ENCODE assay signal across 17 cellular contexts in genomic region chr4:125961626-125962025, GRCh38.
A peak's percentile ranks its signal among the peaks of the same experiment; 100 is the strongest.
DNase-seq lines count a peak whose midpoint lies in the region; ATAC-seq and TF ChIP-seq lines count a peak whose summit lies in the region.
"Had no signal": no experiment of that assay in that cellular context is flagged by ENCODE, and none has a peak within 500 bp of the region (broad histone marks: within the 10 kb centered on the region; RNA-seq: fewer than 3 reads in every experiment).

No MANE protein-coding gene starts in this region.

- POLR2A ChIA-PET in WTC11 (lab: Charles Lee), result no interaction called here

- CTCF ChIA-PET in WTC11 (lab: Charles Lee), result no interaction called here

- peaks cover 4% of the 10 kb centered on the region for H3K9me3 Mint-ChIP-seq in WTC11
- H3K9me3 Mint-ChIP-seq: HFFc6 had no signal

- no peaks in the 10 kb centered on the region for H3K36me3 Mint-ChIP-seq in WTC11

- H3K9me3 ChIP-seq in MG63 (no peaks in the 10 kb centered on the region), lower lobe of right lung (no peaks in the 10 kb centered on the region), spleen (peaks cover 0 to 16% (median 7%) of the 10 kb centered on the region in 8 donors)
- H3K9me3 ChIP-seq: Caco-2 had no signal

- intact Hi-C loops in lower lobe of right lung (cut with DNase I), result no loop called here
- intact Hi-C loops in spleen (cut with DNase I; ENCODE audit: low total_unique reads), result no loop called here

- H3K4me3 ChIP-seq in MG63 (no peak overlapping the region), lower lobe of right lung (no peak overlapping the region), spleen (no peak overlapping the region)
- H3K4me3 ChIP-seq: GM23338 had no signal

- ATAC-seq in WTC11 (peak; percentile 16; the same call in 1 of the 2 replicates), lower lobe of right lung (peak in 1 of 2 donors; percentile 19)
- ATAC-seq: GM23338, HCT116 had no signal

- H3K36me3 ChIP-seq in MG63 (no peaks in the 10 kb centered on the region), lower lobe of right lung (no peaks in the 10 kb centered on the region), spleen (no peaks in the 10 kb centered on the region)

- H3K4me3 Mint-ChIP-seq in WTC11, result no peak overlapping the region
- H3K4me3 Mint-ChIP-seq: CD4-positive, alpha-beta T cell; GM23338; HFFc6 had no signal

- TF ChIP-seq CTCF in WTC11 (IDR thresholded peaks at IDR 0.05), result no peak
- TF ChIP-seq CTCF in lower lobe of right lung (IDR thresholded peaks at IDR 0.05), result no peak
- TF ChIP-seq CTCF in spleen (IDR thresholded peaks at IDR 0.05 in 8 of 11, conservative IDR thresholded peaks at IDR 0.05 in 3 of 11), result no peak

- H3K27me3 ChIP-seq in MG63 (no peaks in the 10 kb centered on the region), lower lobe of right lung (ENCODE audit: low read depth) (no peaks in the 10 kb centered on the region), spleen (replicated peaks in 1 of 7) (no peaks in the 10 kb centered on the region)

- WGBS in spleen, 5 donors, result 80 to 89% (median 84%) methylated on average over 5 of the region's 5 CpGs

- DNase-seq in MG63, result peak; percentile 10
- DNase-seq in WTC11 (ENCODE audit: low spot score), result no peak
- peak; percentile 14 for DNase-seq in lower lobe of right lung
- peak; percentile 50 for DNase-seq in spleen
- DNase-seq in AG08395 (ENCODE audit: low spot score), result no peak
- no peak for DNase-seq in NOMO-1 (lab: John Stamatoyannopoulos, UW; ENCODE audit: unreplicated experiment in 2 of 2)
- DNase-seq: ACHN; AML-193; Caco-2; CD4-positive, alpha-beta T cell; GDM1; H7; HFFc6; IMR-90 had no signal

- no peaks in the 10 kb centered on the region for H3K27me3 Mint-ChIP-seq in WTC11 (ENCODE audit: low read depth)
- H3K27me3 Mint-ChIP-seq: CD4-positive, alpha-beta T cell had no signal

- no peaks in the 10 kb centered on the region for H3K4me1 Mint-ChIP-seq in WTC11
- H3K4me1 Mint-ChIP-seq: GM23338 had no signal

- H3K4me1 ChIP-seq in lower lobe of right lung, result no peaks in the 10 kb centered on the region
- no peaks in the 10 kb centered on the region for H3K4me1 ChIP-seq in spleen
- H3K4me1 ChIP-seq: Caco-2 had no signal

- no peak overlapping the region for H3K27ac Mint-ChIP-seq in WTC11
- H3K27ac Mint-ChIP-seq: CD4-positive, alpha-beta T cell; GM23338; HFFc6 had no signal

- no peak for TF ChIP-seq POLR2A in spleen (IDR thresholded peaks at IDR 0.05)

- H3K27ac ChIP-seq in lower lobe of right lung (no peak overlapping the region), spleen (no peak overlapping the region)
- H3K27ac ChIP-seq: C4-2B had no signal

TF ChIP-seq in WTC11, 78 proteins besides CTCF, POLR2A, EP300 and RAD21:
- TF ChIP-seq STAT6 (CRISPR knock-in tag; conservative IDR thresholded peaks at IDR 0.05; ENCODE audit: low read depth) (no peak), NFATC4 (CRISPR knock-in tag; IDR thresholded peaks at IDR 0.05) (no peak), ZNF512 (CRISPR knock-in tag; IDR thresholded peaks at IDR 0.05; ENCODE audit: borderline replicate concordance) (no peak), NFYB (CRISPR knock-in tag; conservative IDR thresholded peaks at IDR 0.05; ENCODE audit: low read depth) (no peak), ZNF232 (CRISPR knock-in tag; IDR thresholded peaks at IDR 0.05) (no peak), EMX1 (CRISPR knock-in tag; IDR thresholded peaks at IDR 0.05) (no peak), PRRX2 (CRISPR knock-in tag; IDR thresholded peaks at IDR 0.05) (no peak), HMGXB4 (CRISPR knock-in tag; IDR thresholded peaks at IDR 0.05) (no peak), CBFB (CRISPR knock-in tag; IDR thresholded peaks at IDR 0.05; ENCODE audit: low read depth) (no peak), ZNF416 (CRISPR knock-in tag; IDR thresholded peaks at IDR 0.05) (no peak), JUN (CRISPR knock-in tag; IDR thresholded peaks at IDR 0.05) (no peak), FOXK1 (CRISPR knock-in tag; IDR thresholded peaks at IDR 0.05) (no peak)

Comparison
In these comparisons a context has a peak if more than half of its experiments do, and no peak if none do; other contexts are left out.
1. DNase-seq: peak in MG63 (single experiment), lower lobe of right lung (single experiment) and spleen (single experiment); none in WTC11 (single experiment), AG08395 (single experiment) and NOMO-1 (0 of 2).